ENCODE assay signal across 8 cellular contexts in the genomic region with DNA sequence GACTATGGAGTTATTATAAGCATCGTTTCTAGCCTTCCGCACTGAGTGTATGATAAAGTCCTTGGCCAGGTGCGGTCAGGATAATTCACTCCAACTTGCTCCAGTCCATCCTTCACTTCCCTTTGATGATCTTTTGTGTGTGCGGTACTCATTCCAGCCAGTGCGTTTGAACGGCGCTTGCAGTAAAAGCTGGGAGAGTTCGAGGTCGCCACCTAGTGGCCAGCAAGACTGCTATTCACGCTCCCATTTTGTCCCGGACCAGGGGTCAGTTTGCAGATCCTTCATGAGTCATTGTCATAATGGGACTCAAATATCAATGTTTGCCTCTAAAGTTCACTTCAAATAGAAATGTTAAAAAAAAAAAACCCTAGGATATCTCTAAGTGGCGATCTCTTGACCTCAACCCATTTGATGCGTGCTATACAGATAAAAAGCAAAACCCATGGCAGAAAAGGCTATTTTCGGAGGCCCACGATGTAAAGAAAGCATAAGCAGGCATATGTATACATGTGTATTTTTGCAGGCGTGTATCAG.
DNase-seq lines count a peak whose midpoint lies in the region; ATAC-seq and TF ChIP-seq lines count a peak whose summit lies in the region.

No MANE protein-coding gene starts in this region.

- H3K27ac Mint-ChIP-seq in activated CD8-positive, alpha-beta T cell treated with anti-CD3 and anti-CD28 coated beads for 36 hours: no peak overlapping the region

- H3K9me3 ChIP-seq in left ventricle myocardium inferior (replicated peaks): no peaks in the 10 kb centered on the region

- H3K4me3 ChIP-seq in HFF-Myc (replicated peaks; ENCODE audit: low read depth, low read length): no peak overlapping the region
- H3K4me3 ChIP-seq in left ventricle myocardium inferior: no peak overlapping the region
- no peak overlapping the region for H3K4me3 ChIP-seq in retinal pigment epithelial cell (ENCODE audit: low read length)

- H3K27me3 Mint-ChIP-seq in activated CD8-positive, alpha-beta T cell treated with anti-CD3 and anti-CD28 coated beads for 36 hours: no peaks in the 10 kb centered on the region

- POLR2A ChIA-PET in activated CD8-positive, alpha-beta T cell treated with anti-CD3 and anti-CD28 coated beads for 36 hours (lab: Charles Lee): no interaction called here

- CTCF ChIA-PET in activated CD8-positive, alpha-beta T cell treated with anti-CD3 and anti-CD28 coated beads for 36 hours (lab: Charles Lee): interaction anchor here (0.6 to 1.0 kb wide), 2 partner anchors 22 to 1489 kb away, joined by 3 read pairs; no protein-coding TSS in a partner anchor

- no peak overlapping the region for H3K27ac ChIP-seq in left ventricle myocardium inferior (replicated peaks)

- DNase-seq in DMS114 treated with DMSO at 0.1 percent for 48 hours (lab: John Stamatoyannopoulos, UW; ENCODE audit: unreplicated experiment) (peak; percentile 54), HFF-Myc (ENCODE audit: extremely low read depth, low read depth) (peak; percentile 32), NCI-H446 (lab: John Stamatoyannopoulos, UW) (peak; percentile 54 to 77), left ventricle myocardium inferior (peak; percentile 48), retinal pigment epithelial cell (ENCODE audit: low read depth) (peak; percentile 6), cerebellar nuclear complex (lab: John Stamatoyannopoulos, UW) (no peak)
- peak; percentile 62 for DNase-seq in activated CD8-positive, alpha-beta T cell treated with anti-CD3 and anti-CD28 coated beads for 36 hours

- peaks cover 8% of the 10 kb centered on the region for H3K9me3 Mint-ChIP-seq in activated CD8-positive, alpha-beta T cell treated with anti-CD3 and anti-CD28 coated beads for 36 hours

- no peak for ATAC-seq in activated CD8-positive, alpha-beta T cell treated with anti-CD3 and anti-CD28 coated beads for 36 hours
- ATAC-seq in GM19035 (IDR thresholded peaks at IDR 0.05; ENCODE audit: unreplicated experiment): no peak

- no peaks in the 10 kb centered on the region for H3K36me3 ChIP-seq in left ventricle myocardium inferior

- H3K36me3 Mint-ChIP-seq in activated CD8-positive, alpha-beta T cell treated with anti-CD3 and anti-CD28 coated beads for 36 hours (ENCODE audit: low read depth): no peaks in the 10 kb centered on the region

- no peaks in the 10 kb centered on the region for H3K4me1 Mint-ChIP-seq in activated CD8-positive, alpha-beta T cell treated with anti-CD3 and anti-CD28 coated beads for 36 hours (ENCODE audit: low read depth)

- no peaks in the 10 kb centered on the region for H3K4me1 ChIP-seq in left ventricle myocardium inferior

- H3K27me3 ChIP-seq in left ventricle myocardium inferior (ENCODE audit: low read depth): peaks cover 35% of the 10 kb centered on the region

- intact Hi-C loops in activated CD8-positive, alpha-beta T cell treated with anti-CD3 and anti-CD28 coated beads for 36 hours (cut with micrococcal nuclease): no loop called here
- intact Hi-C loops in left ventricle myocardium inferior (cut with micrococcal nuclease): loop anchor here (10.0 kb wide), 1 partner anchor 1148 kb away; no protein-coding TSS in a partner anchor

- H3K4me3 Mint-ChIP-seq in activated CD8-positive, alpha-beta T cell treated with anti-CD3 and anti-CD28 coated beads for 36 hours: no peak overlapping the region

- TF ChIP-seq CTCF in HFF-Myc (IDR thresholded peaks at IDR 0.05; ENCODE audit: low read depth, low read length, missing control alignments): peak; percentile 78
- TF ChIP-seq CTCF in activated CD8-positive, alpha-beta T cell treated with anti-CD3 and anti-CD28 coated beads for 36 hours (IDR thresholded peaks at IDR 0.05): peak; percentile 75
- peak; percentile 86 for TF ChIP-seq CTCF in left ventricle myocardium inferior (IDR thresholded peaks at IDR 0.05; ENCODE audit: borderline replicate concordance)
- TF ChIP-seq CTCF in retinal pigment epithelial cell (conservative IDR thresholded peaks at IDR 0.05; ENCODE audit: low read depth, low read length): peak; percentile 61

Comparison
In these comparisons a context has a peak if more than half of its experiments do, and no peak if none do; other contexts are left out.
1. DNase-seq: peak in DMS114 treated with DMSO at 0.1 percent for 48 hours (single experiment), HFF-Myc (single experiment), NCI-H446 (2 of 2), activated CD8-positive, alpha-beta T cell treated with anti-CD3 and anti-CD28 coated beads for 36 hours (single experiment), left ventricle myocardium inferior (single experiment) and retinal pigment epithelial cell (single experiment); none in cerebellar nuclear complex (0 of 2).
2. Peak in every context shown above with its lines, with median percentiles within 50 percentile points of each other: CTCF ChIP-seq.